In genomic region chr7:108030536-108030935, GRCh38 we compare ENCODE assay signal across 17 cellular contexts. TPM values are rescaled to one million over a fixed set of nuclear protein-coding genes. Genes with fewer than 3 reads are reported as not detected.
DNase-seq lines count a peak whose midpoint lies in the region; ATAC-seq and TF ChIP-seq lines count a peak whose summit lies in the region.
"Had no signal": no experiment of that assay in that cellular context is flagged by ENCODE, and none has a peak within 500 bp of the region (broad histone marks: within the 10 kb centered on the region; RNA-seq: fewer than 3 reads in every experiment).

No MANE protein-coding gene starts in this region.

- H2AFZ ChIP-seq in GM23248 (peak overlapping the region; percentile 59), SK-N-SH (ENCODE audit: low read depth) (peak overlapping the region; percentile 60; the same call in 1 of the 2 replicates), smooth muscle cell (ENCODE audit: low read depth) (peak overlapping the region; percentile 42)

- H4K20me1 ChIP-seq in GM23248 (ENCODE audit: insufficient read depth) (no peaks in the 10 kb centered on the region), SK-N-SH (ENCODE audit: insufficient read depth) (no peaks in the 10 kb centered on the region), smooth muscle cell (ENCODE audit: low read depth) (no peaks in the 10 kb centered on the region)

- H3K9me3 ChIP-seq in GM23248 (ENCODE audit: low read depth) (no peaks in the 10 kb centered on the region), SK-N-SH (no peaks in the 10 kb centered on the region), smooth muscle cell (replicated peaks; ENCODE audit: low read depth) (no peaks in the 10 kb centered on the region)

- H3K36me3 ChIP-seq in GM23248 (ENCODE audit: low read depth) (no peaks in the 10 kb centered on the region), SK-N-SH (replicated peaks in 1 of 2; ENCODE audit: control insufficient read depth in 1 of 2, insufficient read depth in 2 of 2, low read length in 1 of 2) (no peaks in the 10 kb centered on the region), smooth muscle cell (ENCODE audit: low read depth) (no peaks in the 10 kb centered on the region)

- H3K79me2 ChIP-seq in GM23248 (ENCODE audit: insufficient read depth) (no peaks in the 10 kb centered on the region), SK-N-SH (ENCODE audit: insufficient read depth) (no peaks in the 10 kb centered on the region), smooth muscle cell (ENCODE audit: low read depth) (no peaks in the 10 kb centered on the region)

- POLR2A ChIA-PET in SK-N-SH (lab: Yijun Ruan, JAX) = no interaction called here

- peak in 1 of 2 experiments; percentile 50; a peak in 1 of 4 replicates for TF ChIP-seq EP300 in SK-N-SH (IDR thresholded peaks at IDR 0.05; ENCODE audit: borderline replicate concordance in 1 of 2, low read depth in 1 of 2, low read length in 1 of 2)

- in situ Hi-C loops in GM23248 (cut with MboI) = no loop called here
- in situ Hi-C loops in KBM-7 (cut with MboI; ENCODE audit: low pct_unique_long_range_greater_than_20kb, low sequenced_read_pairs) = no loop called here

- H3K4me3 ChIP-seq in GM23248 = peak overlapping the region; percentile 46
- H3K4me3 ChIP-seq in SK-N-SH (ENCODE audit: low read depth in 2 of 2, low read length in 1 of 2) = no peak overlapping the region
- H3K4me3 ChIP-seq in foreskin fibroblast (ENCODE audit: low read depth in 1 of 2, low read length in 2 of 2) = no peak overlapping the region
- H3K4me3 ChIP-seq in smooth muscle cell = no peak overlapping the region

- DNase-seq in GM23248 (peak; percentile 79), SK-N-SH (no peak), foreskin fibroblast (peak; percentile 42 to 62), smooth muscle cell (lab: John Stamatoyannopoulos, UW; ENCODE audit: unreplicated experiment) (no peak), caudate nucleus (lab: John Stamatoyannopoulos, UW) (no peak), KBM-7 (no peak)
- DNase-seq in activated effector memory CD4-positive, alpha-beta T cell treated with anti-CD3 and anti-CD28 coated beads, Interleukin-2, amount 50 U/mL, for 16 hours = no peak
- DNase-seq: activated CD4-positive, alpha-beta T cell treated with anti-CD3 and anti-CD28 coated beads for 1 hour; activated effector memory CD4-positive, alpha-beta T cell treated with Interleukin-2 at 50 U/mL for 16 hours; amniotic stem cell; DMS53; MM.1S; NCI-H2029 treated with DMSO at 0.1 percent for 48 hours; NCI-H510A treated with DMSO at 0.1 percent for 48 hours; T-helper 9 cell had no signal

- TF ChIP-seq CTCF in SK-N-SH (IDR thresholded peaks at IDR 0.05) = no peak
- TF ChIP-seq CTCF in foreskin fibroblast (IDR thresholded peaks at IDR 0.05; ENCODE audit: low read depth, low read length) = no peak
- TF ChIP-seq CTCF in smooth muscle cell (IDR thresholded peaks at IDR 0.05; ENCODE audit: borderline replicate concordance, insufficient read depth, poor library complexity, severe bottlenecking) = no peak

- H3K27me3 ChIP-seq in GM23248 (replicated peaks; ENCODE audit: insufficient read depth) (no peaks in the 10 kb centered on the region), SK-N-SH (ENCODE audit: insufficient read depth) (no peaks in the 10 kb centered on the region), smooth muscle cell (ENCODE audit: low read depth) (no peaks in the 10 kb centered on the region)

- H3K9me2 ChIP-seq in GM23248 (ENCODE audit: insufficient read depth) (peaks cover 6% of the 10 kb centered on the region; the same call in 1 of the 2 replicates), SK-N-SH (no peaks in the 10 kb centered on the region)

- H3K4me2 ChIP-seq in GM23248 (ENCODE audit: unreplicated experiment) (peak overlapping the region; percentile 61), SK-N-SH (peak overlapping the region; percentile 42), smooth muscle cell (peak overlapping the region; percentile 63)

- CTCF ChIA-PET in SK-N-SH (lab: Yijun Ruan, JAX) = interaction anchor here (0.9 kb wide), 1 partner anchor 10 kb away, joined by 4 read pairs; no protein-coding TSS in a partner anchor

- H3K4me1 ChIP-seq in GM23248 (ENCODE audit: insufficient read depth) (peaks cover 19% of the 10 kb centered on the region), SK-N-SH (ENCODE audit: control insufficient read depth in 1 of 2, insufficient read depth in 2 of 2, low read depth in 1 of 2, low read length in 1 of 2) (peaks cover 0 to 31% of the 10 kb centered on the region in 2 experiments), smooth muscle cell (ENCODE audit: low read depth) (peaks cover 14% of the 10 kb centered on the region)

- peak overlapping the region; percentile 71 for H3K27ac ChIP-seq in GM23248
- peak overlapping the region in 1 of 2 experiments; percentile 88; a peak in 3 of 4 replicates for H3K27ac ChIP-seq in SK-N-SH (ENCODE audit: low read depth in 2 of 2, low read length in 1 of 2)
- peak overlapping the region; percentile 78 for H3K27ac ChIP-seq in smooth muscle cell (ENCODE audit: low read depth)
- H3K27ac ChIP-seq in caudate nucleus (ENCODE audit: low read depth, low read length) = no peak overlapping the region
- H3K27ac ChIP-seq: C4-2B had no signal

- 0 out of 2 replicates have a peak overlapping the region, but pooled peaks have one; percentile 30 for H3K9ac ChIP-seq in GM23248
- peak overlapping the region; percentile 51; the same call in 1 of the 2 replicates for H3K9ac ChIP-seq in SK-N-SH
- peak overlapping the region; percentile 40 for H3K9ac ChIP-seq in smooth muscle cell (ENCODE audit: low read depth)

- H3F3A ChIP-seq in GM23248 (ENCODE audit: insufficient read depth) (peaks cover 21% of the 10 kb centered on the region), SK-N-SH (replicated peaks; ENCODE audit: insufficient read depth) (peaks cover 30% of the 10 kb centered on the region), smooth muscle cell (ENCODE audit: low read depth) (no peaks in the 10 kb centered on the region)

- 68 to 72% methylated on average over 3 of the region's 3 CpGs for WGBS in GM23248 (ENCODE audit: low coverage in 1 of 2, low lambda C conversion rate in 2 of 2, missing lambda C conversion rate in 2 of 2), 2 experiments
- 91% methylated on average over 3 of the region's 3 CpGs for WGBS in SK-N-SH (ENCODE audit: low lambda C conversion rate)
- 77% methylated on average over 3 of the region's 3 CpGs for WGBS in smooth muscle cell (ENCODE audit: low lambda C conversion rate)

- no peak for TF ChIP-seq RAD21 in SK-N-SH (IDR thresholded peaks at IDR 0.05; ENCODE audit: low read length)

- ATAC-seq in GM18870 (IDR thresholded peaks at IDR 0.05; ENCODE audit: unreplicated experiment) = no peak

TF ChIP-seq in SK-N-SH, 30 proteins besides CTCF, POLR2A, EP300 and RAD21 (continues in another document):
- TF ChIP-seq NRF1 (IDR thresholded peaks at IDR 0.05; ENCODE audit: low read depth, low read length) (no peak), TEAD4 (IDR thresholded peaks at IDR 0.05; ENCODE audit: borderline replicate concordance, insufficient read depth) (peak; percentile 32; the same call in 1 of the 2 replicates), IRF3 (IDR thresholded peaks at IDR 0.05; ENCODE audit: low read depth, low read length) (no peak), EZH2phosphoT487 (IDR thresholded peaks at IDR 0.05; ENCODE audit: borderline replicate concordance, low read depth) (no peak), SMC3 (IDR thresholded peaks at IDR 0.05; ENCODE audit: low read depth, low read length) (no peak), MXI1 (IDR thresholded peaks at IDR 0.05; ENCODE audit: low read depth, low read length) (no peak), YY1 (IDR thresholded peaks at IDR 0.05; ENCODE audit: low read depth) (no peak), FOXJ3 (CRISPR knock-in tag; IDR thresholded peaks at IDR 0.05) (no peak), TAF1 (IDR thresholded peaks at IDR 0.05; ENCODE audit: borderline replicate concordance, low read depth, low read length) (no peak), NFIC (IDR thresholded peaks at IDR 0.05; ENCODE audit: borderline replicate concordance) (peak; percentile 51; the same call in 1 of the 2 replicates), FOSL2 (IDR thresholded peaks at IDR 0.05; ENCODE audit: borderline replicate concordance, low read depth) (peak; percentile 79), MEF2A (IDR thresholded peaks at IDR 0.05; ENCODE audit: borderline replicate concordance, low read depth) (no peak), JUND (IDR thresholded peaks at IDR 0.05) (peak; percentile 84), ELF1 (IDR thresholded peaks at IDR 0.05) (no peak), SIN3A (IDR thresholded peaks at IDR 0.05; ENCODE audit: borderline replicate concordance, low read depth, low read length) (no peak), PBX3 (IDR thresholded peaks at IDR 0.05) (peak; percentile 5; the same call in 1 of the 2 replicates), GABPA (IDR thresholded peaks at IDR 0.05; ENCODE audit: low read depth) (no peak), RCOR1 (IDR thresholded peaks at IDR 0.05; ENCODE audit: low read length) (no peak), TCF12 (IDR thresholded peaks at IDR 0.05) (peak; percentile 59)

RNA-seq across cellular contexts. Expression of gene LAMB1, which starts 27.6 kb away (rescaled TPM):
- total RNA-seq in GM23248 (2014; rRNA removed; shearing (Covaris generic)) = 135 and 166 TPM in 2 replicates
- polyA plus RNA-seq in GM23248 (2016; fragmentation: Nextera tagmentation; extraction: Ambion mirVana) (107 and 108 TPM in 2 replicates), SK-N-SH (2012; rRNA removed) (435 and 471 TPM in 2 replicates), smooth muscle cell (191 and 246 TPM in 2 replicates)
- 358 TPM in 2 replicates for polyA plus RNA-seq in SK-N-SH (2012; cell fraction: cytosol; rRNA removed)
- polyA plus RNA-seq in SK-N-SH (2012; cell fraction: nucleus; rRNA removed) = 1,344 and 1,530 TPM in 2 replicates
- 244 and 306 TPM in 2 replicates for total RNA-seq in smooth muscle cell

Comparison
In these comparisons a context has a peak if more than half of its experiments do, and no peak if none do; other contexts are left out.
1. DNase-seq: peak in GM23248 (single experiment) and foreskin fibroblast (2 of 2); none in SK-N-SH (single experiment), smooth muscle cell (single experiment), caudate nucleus (0 of 61), KBM-7 (single experiment) and activated effector memory CD4-positive, alpha-beta T cell treated with anti-CD3 and anti-CD28 coated beads, Interleukin-2, amount 50 U/mL, for 16 hours (single experiment).
2. Peak in every context shown above with its lines, with median percentiles within 50 percentile points of each other: H2AFZ ChIP-seq, H3K4me2 ChIP-seq and H3K9ac ChIP-seq.